ENCODE assay signal across 8 cellular contexts in genomic region chr17:7912927-7913524, GRCh38. TPM values are rescaled to one million over a fixed set of nuclear protein-coding genes. Genes with fewer than 3 reads are reported as not detected.
A peak's percentile ranks its signal among the peaks of the same experiment; 100 is the strongest.
DNase-seq lines count a peak whose midpoint lies in the region; ATAC-seq, FAIRE-seq and TF ChIP-seq lines count a peak whose summit lies in the region.

No MANE protein-coding gene starts in this region.

- no peak overlapping the region for H3K4me3 ChIP-seq in mucosa of descending colon

- peak overlapping the region; percentile 44 for H3K27ac Mint-ChIP-seq in effector memory CD8-positive, alpha-beta T cell

- no peaks in the 10 kb centered on the region for H3K9me3 ChIP-seq in mucosa of descending colon

- peak; percentile 48 for TF ChIP-seq CTCF in mucosa of descending colon (IDR thresholded peaks at IDR 0.05)

- H3K4me1 Mint-ChIP-seq in effector memory CD8-positive, alpha-beta T cell (ENCODE audit: low read depth in 2 of 2): peaks cover 18 to 20% of the 10 kb centered on the region in 2 donors

- H3K27me3 Mint-ChIP-seq in effector memory CD8-positive, alpha-beta T cell: no peaks in the 10 kb centered on the region

- H3K4me1 ChIP-seq in mucosa of descending colon (ENCODE audit: low read depth): peaks cover 16% of the 10 kb centered on the region

- H3K36me3 Mint-ChIP-seq in effector memory CD8-positive, alpha-beta T cell (ENCODE audit: insufficient read depth): peaks cover 22% of the 10 kb centered on the region

- ATAC-seq in effector memory CD8-positive, alpha-beta T cell (replicated peaks): peak; percentile 27
- ATAC-seq in mucosa of descending colon (peak; percentile 42), HG02588 (IDR thresholded peaks at IDR 0.05; ENCODE audit: unreplicated experiment) (no peak)

- H3K9me3 Mint-ChIP-seq in effector memory CD8-positive, alpha-beta T cell: no peaks in the 10 kb centered on the region

- intact Hi-C loops in mucosa of descending colon (cut with DNase I, micrococcal nuclease): loop anchor here in 1 of 2 donors (5.0 kb wide), 1 partner anchor 74 kb away; no protein-coding TSS in a partner anchor

- peak; percentile 93 for FAIRE-seq in A204.1 (lab: Jason Lieb, UNC)

- no peak overlapping the region for H3K4me3 Mint-ChIP-seq in effector memory CD8-positive, alpha-beta T cell

- DNase-seq in ELR (ENCODE audit: low read depth) (peak; percentile 89), NCI-H1105 (lab: John Stamatoyannopoulos, UW) (peak; percentile 37), T-helper 22 cell (ENCODE audit: low read depth) (peak; percentile 32), mucosa of descending colon (peak in 1 of 3 donors; percentile 68), HPDE6-E6E7 (ENCODE audit: extremely low spot score) (no peak)
- peak; percentile 44 to 47 (median 45) for DNase-seq in effector memory CD8-positive, alpha-beta T cell

- H3K36me3 ChIP-seq in mucosa of descending colon (ENCODE audit: low read depth): no peaks in the 10 kb centered on the region

RNA-seq across cellular contexts. Expression of gene RNF227, which starts 3.1 kb away (rescaled TPM):
- total RNA-seq in mucosa of descending colon: 1 to 10 TPM; 1.4 to 3.0 (median 2.4) TPM

RNA-seq across cellular contexts. Expression of gene KCNAB3, which starts 16.6 kb away (rescaled TPM):
- 1 to 10 TPM; 3.3 to 5.5 (median 3.9) TPM for total RNA-seq in mucosa of descending colon

RNA-seq across cellular contexts. Expression of gene TRAPPC1, which starts 18.7 kb away (rescaled TPM):
- 100 to 1,000 TPM in 2 of 3 donors, 10 to 100 TPM in 1; 86.2 to 116 (median 114) TPM for total RNA-seq in mucosa of descending colon

RNA-seq across cellular contexts. Expression of gene CNTROB, which starts 19.0 kb away (rescaled TPM):
- 10 to 100 TPM; 23.7 to 34.5 (median 31.4) TPM for total RNA-seq in mucosa of descending colon

RNA-seq across cellular contexts. Expression of gene CHD3, which starts 24.4 kb away (rescaled TPM):
- total RNA-seq in mucosa of descending colon: 100 to 1,000 TPM in 1 of 3 donors, 10 to 100 TPM in 2; 52.7 to 151 (median 56.5) TPM
